Comparison of ENCODE assay signal across 16 cellular contexts in the genomic region with DNA sequence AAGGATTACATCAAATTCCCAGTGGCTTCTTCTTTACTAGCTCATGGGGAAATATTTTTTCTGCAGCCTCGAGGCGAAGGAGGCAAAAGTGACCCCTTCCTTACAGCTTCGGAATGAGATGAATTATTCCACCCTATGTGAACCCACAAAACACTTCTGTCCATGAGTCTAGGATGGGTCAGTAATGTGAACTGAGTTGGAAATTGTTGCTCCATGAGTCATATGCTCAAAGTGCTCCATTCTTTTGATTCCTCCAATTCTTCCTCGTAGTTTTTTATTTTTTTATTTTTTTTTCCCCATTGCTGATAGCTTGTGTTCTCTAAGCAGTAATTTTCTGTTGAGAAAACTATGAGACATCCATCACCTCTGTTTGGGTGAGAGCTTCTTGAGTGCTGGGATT. TPM values are rescaled to one million over a fixed set of nuclear protein-coding genes. Genes with fewer than 3 reads are reported as not detected.
DNase-seq lines count a peak whose midpoint lies in the region; TF ChIP-seq lines count a peak whose summit lies in the region.
"Had no signal": no experiment of that assay in that cellular context is flagged by ENCODE, and none has a peak within 500 bp of the region (broad histone marks: within the 10 kb centered on the region; RNA-seq: fewer than 3 reads in every experiment).

No MANE protein-coding gene starts in this region.

- intact Hi-C loops in dorsolateral prefrontal cortex (cut with DNase I), result no loop called here

- DNase-seq in AG09309 (ENCODE audit: low read depth) (peak; percentile 42), HT1080 (ENCODE audit: low read depth) (peak; percentile 89), brain microvascular endothelial cell (peak; percentile 78), kidney tubule cell (ENCODE audit: low spot score) (peak; percentile 80), neural progenitor cell (ENCODE audit: low spot score) (no peak), dorsolateral prefrontal cortex (no peak), NCI-H1417 treated with DMSO at 0.1 percent for 48 hours (lab: John Stamatoyannopoulos, UW) (no peak), NCI-H1105 (lab: John Stamatoyannopoulos, UW) (no peak)
- DNase-seq: activated CD4-positive, alpha-beta T cell treated with anti-CD3 and anti-CD28 coated beads for 4 hours; DND-41; esophagus squamous epithelium; left ventricle myocardium inferior; nucleus accumbens; T-helper 1 cell had no signal

- H4K20me1 ChIP-seq in neural progenitor cell (ENCODE audit: low read depth), result no peaks in the 10 kb centered on the region

- H3K4me3 Mint-ChIP-seq in neural progenitor cell, result no peak overlapping the region
- H3K4me3 Mint-ChIP-seq: activated T-helper 1 cell treated with anti-CD3 and anti-CD28 coated beads, Interleukin-12 subunit alpha, Interleukin-12 subunit beta, Interleukin-2, Interleukin-4 antibody, amounts not matched to agents 30 ng/mL and 10 ng/mL and 1 ng/mL, durations not matched to agents 14 hours and 24 hours and 36 hours; B cell had no signal

- H3K36me3 Mint-ChIP-seq in neural progenitor cell, result no peaks in the 10 kb centered on the region

- TF ChIP-seq CTCF in AG09309 (IDR thresholded peaks at IDR 0.05; ENCODE audit: control insufficient read depth, insufficient read depth, low read depth, low read length, missing control alignments) (no peak), brain microvascular endothelial cell (IDR thresholded peaks at IDR 0.05; ENCODE audit: low read depth, low read length, missing control alignments) (no peak), neural progenitor cell (IDR thresholded peaks at IDR 0.05) (no peak), dorsolateral prefrontal cortex (IDR thresholded peaks at IDR 0.05 in 54 of 56, conservative IDR thresholded peaks at IDR 0.05 in 2 of 56; ENCODE audit: low read depth in 1 of 56, partially characterized antibody in 56 of 56) (no peak)

- no peak overlapping the region for H2AFZ ChIP-seq in neural progenitor cell (replicated peaks)

- in situ Hi-C loops in brain microvascular endothelial cell (cut with HindIII; ENCODE audit: low pct_ligation_motif_present, low sequenced_read_pairs), result no loop called here

- H3K36me3 ChIP-seq in brain microvascular endothelial cell (replicated peaks), result no peaks in the 10 kb centered on the region
- H3K36me3 ChIP-seq in neural progenitor cell, result no peaks in the 10 kb centered on the region
- H3K36me3 ChIP-seq: esophagus squamous epithelium, left ventricle myocardium inferior had no signal

- no peaks in the 10 kb centered on the region for H3K4me1 ChIP-seq in neural progenitor cell
- H3K4me1 ChIP-seq: esophagus squamous epithelium, left ventricle myocardium inferior had no signal

- H3K9ac ChIP-seq in neural progenitor cell, result no peak overlapping the region

- H3K27ac ChIP-seq in brain microvascular endothelial cell, result peak overlapping the region; percentile 5
- no peak overlapping the region for H3K27ac ChIP-seq in neural progenitor cell
- no peak overlapping the region for H3K27ac ChIP-seq in dorsolateral prefrontal cortex
- H3K27ac ChIP-seq: esophagus squamous epithelium, left ventricle myocardium inferior had no signal

- no peaks in the 10 kb centered on the region for H3F3A ChIP-seq in neural progenitor cell (ENCODE audit: low read depth)

- no peaks in the 10 kb centered on the region for H3K9me3 ChIP-seq in neural progenitor cell (ENCODE audit: low read depth)
- H3K9me3 ChIP-seq: esophagus squamous epithelium, left ventricle myocardium inferior had no signal

- no peak overlapping the region for H3K27ac Mint-ChIP-seq in neural progenitor cell
- H3K27ac Mint-ChIP-seq: activated T-helper 1 cell treated with anti-CD3 and anti-CD28 coated beads, Interleukin-12 subunit alpha, Interleukin-12 subunit beta, Interleukin-2, Interleukin-4 antibody, amounts not matched to agents 30 ng/mL and 10 ng/mL and 1 ng/mL, durations not matched to agents 14 hours and 24 hours and 36 hours; B cell had no signal

- no peaks in the 10 kb centered on the region for H3K4me1 Mint-ChIP-seq in neural progenitor cell
- H3K4me1 Mint-ChIP-seq: B cell had no signal

- H3K4me3 ChIP-seq in AG09309 (ENCODE audit: control insufficient read depth, low read depth, low read length) (no peak overlapping the region), brain microvascular endothelial cell (ENCODE audit: low read depth, low read length) (no peak overlapping the region), neural progenitor cell (no peak overlapping the region), dorsolateral prefrontal cortex (no peak overlapping the region)
- H3K4me3 ChIP-seq: esophagus squamous epithelium, left ventricle myocardium inferior had no signal

- H3K27me3 ChIP-seq in brain microvascular endothelial cell (replicated peaks) (no peaks in the 10 kb centered on the region), neural progenitor cell (no peaks in the 10 kb centered on the region), dorsolateral prefrontal cortex (peaks cover 0 to 11% (median 0%) of the 10 kb centered on the region in 45 donors)

- H3K79me2 ChIP-seq in neural progenitor cell (ENCODE audit: low read depth), result no peaks in the 10 kb centered on the region

- H3K27me3 Mint-ChIP-seq in neural progenitor cell (ENCODE audit: insufficient read depth, low read depth), result peaks cover 4% of the 10 kb centered on the region

- no peak overlapping the region for H3K4me2 ChIP-seq in neural progenitor cell

- no peaks in the 10 kb centered on the region for H3K9me3 Mint-ChIP-seq in neural progenitor cell
- H3K9me3 Mint-ChIP-seq: activated T-helper 1 cell treated with anti-CD3 and anti-CD28 coated beads, Interleukin-12 subunit alpha, Interleukin-12 subunit beta, Interleukin-2, Interleukin-4 antibody, amounts not matched to agents 30 ng/mL and 10 ng/mL and 1 ng/mL, durations not matched to agents 14 hours and 24 hours and 36 hours had no signal

RNA-seq across cellular contexts. Expression of a gene that starts 31.7 kb away (rescaled TPM):
- 50.0 and 56.6 TPM in 2 replicates for total RNA-seq in HT1080 (2014; rRNA removed; shearing (Covaris generic))
- polyA plus RNA-seq in HT1080 (2015; cell fraction: cytosol; rRNA removed), result 48.7 and 57.8 TPM in 2 replicates
- polyA plus RNA-seq in HT1080 (2015; cell fraction: nucleus; rRNA removed), result 27.5 and 27.6 TPM in 2 replicates
- total RNA-seq in neural progenitor cell (ENCODE audit: low replicate concordance), result 59.2 and 77.7 TPM in 2 replicates
- total RNA-seq in dorsolateral prefrontal cortex, result 100 to 1,000 TPM in 6 of 120 experiments, 10 to 100 TPM in 114; 52.9 to 109 (median 80.0) TPM

Comparison
In these comparisons a context has a peak if more than half of its experiments do, and no peak if none do; other contexts are left out.
1. DNase-seq: peak in AG09309 (single experiment), HT1080 (single experiment), brain microvascular endothelial cell (single experiment) and kidney tubule cell (single experiment); none in neural progenitor cell (single experiment), dorsolateral prefrontal cortex (0 of 10), NCI-H1417 treated with DMSO at 0.1 percent for 48 hours (single experiment) and NCI-H1105 (single experiment).